1 cellular context compared by ENCODE assay signal in the genomic region with DNA sequence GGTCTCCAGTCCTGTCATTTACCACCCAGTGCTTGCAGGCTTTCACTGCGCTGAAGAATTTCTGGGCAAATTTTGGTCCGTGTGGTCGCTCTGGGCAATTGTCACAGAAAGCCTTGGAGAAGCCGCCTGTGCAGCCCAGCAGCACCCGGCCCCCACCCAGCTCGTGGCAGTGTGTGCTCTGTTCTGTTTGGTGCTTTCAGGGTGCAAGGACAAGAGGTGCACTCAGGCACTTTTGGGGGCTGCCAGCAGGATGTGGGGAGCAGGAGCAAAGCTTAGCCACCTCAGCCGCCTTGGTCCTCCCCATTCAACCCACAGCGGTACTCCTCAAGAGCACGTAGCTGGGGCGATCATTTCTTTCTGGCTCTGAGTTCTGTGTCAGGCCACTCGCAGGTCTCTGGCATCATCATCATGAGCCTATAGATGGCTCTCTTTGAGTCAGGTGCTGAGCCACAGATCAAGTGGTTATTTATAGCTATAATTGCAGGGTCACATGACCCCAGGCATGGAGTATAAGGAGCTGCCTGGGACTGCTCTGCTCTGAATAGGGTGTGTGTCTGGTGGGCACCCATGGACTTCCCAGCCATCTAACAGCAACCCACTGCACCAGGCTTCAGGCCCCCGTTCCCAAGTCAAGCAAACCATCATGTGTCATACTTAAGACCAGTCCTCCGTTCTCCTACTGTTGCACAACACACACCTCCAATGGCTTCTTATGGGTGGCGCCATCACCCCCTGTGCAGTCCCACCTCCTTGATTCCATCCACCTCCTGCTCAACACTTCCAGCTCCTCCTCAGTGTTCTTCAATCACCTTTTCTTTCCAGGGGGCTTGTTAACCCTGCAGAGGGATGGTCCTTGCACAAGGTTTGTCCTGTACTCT.
TF ChIP-seq lines count a peak whose summit lies in the region.

No MANE protein-coding gene starts in this region.

TF ChIP-seq in IMR-90, 13 proteins besides CTCF, POLR2A, EP300 and RAD21:
- 0 out of 2 replicates have a peak, but pooled peaks have one; percentile 19 for TF ChIP-seq CEBPB (IDR thresholded peaks at IDR 0.05; ENCODE audit: low read depth, low read length)
- no peak for TF ChIP-seq ELK1 (IDR thresholded peaks at IDR 0.05; ENCODE audit: borderline replicate concordance, low read depth, low read length)
